In genomic region chr3:52089691-52090090, GRCh38 we compare ENCODE assay signal across 1 cellular context.
TF ChIP-seq lines count a peak whose summit lies in the region.

No MANE protein-coding gene starts in this region.

TF ChIP-seq in WTC11, 78 proteins besides CTCF, POLR2A, EP300 and RAD21 (continued from another document):
- TF ChIP-seq AFF4 (CRISPR knock-in tag; IDR thresholded peaks at IDR 0.05; ENCODE audit: borderline replicate concordance) (no peak), CREB1 (CRISPR knock-in tag; IDR thresholded peaks at IDR 0.05) (no peak), FOXK1 (CRISPR knock-in tag; IDR thresholded peaks at IDR 0.05) (no peak), HMGXB4 (CRISPR knock-in tag; IDR thresholded peaks at IDR 0.05) (no peak)
